Comparison of ENCODE assay signal across 1 cellular context in the genomic region with DNA sequence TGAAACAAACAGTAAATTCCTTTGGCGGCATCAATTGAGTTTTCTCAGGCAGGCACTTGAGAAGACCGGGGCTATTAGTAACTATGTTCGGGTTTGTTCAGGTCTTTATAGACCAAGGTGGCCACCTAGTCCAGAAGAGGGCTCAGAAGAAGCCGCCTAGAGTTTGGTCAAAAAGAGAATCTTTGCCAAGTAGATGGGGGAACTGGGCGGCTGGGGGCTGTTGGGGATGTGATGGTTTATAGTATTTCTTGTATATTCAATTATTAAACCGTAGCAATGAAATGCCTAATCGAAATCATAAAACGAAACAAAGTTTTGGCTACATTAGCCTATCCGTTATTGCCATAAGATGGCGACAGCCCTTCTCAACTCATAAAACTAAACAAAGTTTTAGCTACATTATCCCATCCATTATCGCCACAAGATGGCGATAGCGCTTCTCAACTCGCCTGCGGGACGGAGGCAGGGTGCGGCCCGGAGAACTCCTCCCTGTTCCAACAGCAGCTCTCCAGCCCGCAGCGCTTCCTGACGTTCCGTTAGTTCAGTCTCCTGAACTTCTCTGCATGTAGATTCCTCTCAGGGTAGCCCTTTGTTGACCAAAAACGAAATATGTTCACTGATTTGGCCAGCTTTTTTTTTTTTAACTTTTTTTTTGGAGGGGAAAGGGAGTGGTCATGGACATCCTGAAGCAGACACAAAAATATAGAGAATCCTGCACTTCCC.
TF ChIP-seq lines count a peak whose summit lies in the region.

No MANE protein-coding gene starts in this region.

TF ChIP-seq in HepG2, 621 proteins besides CTCF, POLR2A, EP300 and RAD21 (continued from another document):
- TF ChIP-seq, protein P1, sequence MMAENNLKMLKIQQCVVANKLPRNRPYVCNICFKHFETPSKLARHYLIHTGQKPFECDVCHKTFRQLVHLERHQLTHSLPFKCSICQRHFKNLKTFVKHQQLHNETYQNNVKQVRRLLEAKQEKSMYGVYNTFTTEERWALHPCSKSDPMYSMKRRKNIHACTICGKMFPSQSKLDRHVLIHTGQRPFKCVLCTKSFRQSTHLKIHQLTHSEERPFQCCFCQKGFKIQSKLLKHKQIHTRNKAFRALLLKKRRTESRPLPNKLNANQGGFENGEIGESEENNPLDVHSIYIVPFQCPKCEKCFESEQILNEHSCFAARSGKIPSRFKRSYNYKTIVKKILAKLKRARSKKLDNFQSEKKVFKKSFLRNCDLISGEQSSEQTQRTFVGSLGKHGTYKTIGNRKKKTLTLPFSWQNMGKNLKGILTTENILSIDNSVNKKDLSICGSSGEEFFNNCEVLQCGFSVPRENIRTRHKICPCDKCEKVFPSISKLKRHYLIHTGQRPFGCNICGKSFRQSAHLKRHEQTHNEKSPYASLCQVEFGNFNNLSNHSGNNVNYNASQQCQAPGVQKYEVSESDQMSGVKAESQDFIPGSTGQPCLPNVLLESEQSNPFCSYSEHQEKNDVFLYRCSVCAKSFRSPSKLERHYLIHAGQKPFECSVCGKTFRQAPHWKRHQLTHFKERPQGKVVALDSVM (CRISPR knock-in tag; IDR thresholded peaks at IDR 0.05), result no peak
- peak; percentile 67; the same call in 1 of the 2 replicates for TF ChIP-seq ZNF264 (CRISPR knock-in tag; IDR thresholded peaks at IDR 0.05)
- no peak for TF ChIP-seq ZNF234 (CRISPR knock-in tag; conservative IDR thresholded peaks at IDR 0.05)
- TF ChIP-seq KAT8 (CRISPR knock-in tag; IDR thresholded peaks at IDR 0.05), result peak; percentile 86
- peak; percentile 76 for TF ChIP-seq YY1 (IDR thresholded peaks at IDR 0.05; ENCODE audit: insufficient read depth, insufficient replicate concordance, low read depth, low read length)
- TF ChIP-seq ZFX (CRISPR knock-in tag; IDR thresholded peaks at IDR 0.05; ENCODE audit: low read depth), result peak; percentile 51; the same call in 1 of the 2 replicates
- TF ChIP-seq SKI (IDR thresholded peaks at IDR 0.05; ENCODE audit: partially characterized antibody), result no peak
- peak; percentile 16; the same call in 1 of the 2 replicates for TF ChIP-seq FOXO1 (CRISPR knock-in tag; IDR thresholded peaks at IDR 0.05)
- 0 out of 2 replicates have a peak, but pooled peaks have one; percentile 70 for TF ChIP-seq TOE1 (CRISPR knock-in tag; IDR thresholded peaks at IDR 0.05)
- TF ChIP-seq MYNN (CRISPR knock-in tag; IDR thresholded peaks at IDR 0.05; ENCODE audit: low read depth), result no peak
- TF ChIP-seq ZNF251 (CRISPR knock-in tag; IDR thresholded peaks at IDR 0.05), result no peak
- TF ChIP-seq, protein P2, sequence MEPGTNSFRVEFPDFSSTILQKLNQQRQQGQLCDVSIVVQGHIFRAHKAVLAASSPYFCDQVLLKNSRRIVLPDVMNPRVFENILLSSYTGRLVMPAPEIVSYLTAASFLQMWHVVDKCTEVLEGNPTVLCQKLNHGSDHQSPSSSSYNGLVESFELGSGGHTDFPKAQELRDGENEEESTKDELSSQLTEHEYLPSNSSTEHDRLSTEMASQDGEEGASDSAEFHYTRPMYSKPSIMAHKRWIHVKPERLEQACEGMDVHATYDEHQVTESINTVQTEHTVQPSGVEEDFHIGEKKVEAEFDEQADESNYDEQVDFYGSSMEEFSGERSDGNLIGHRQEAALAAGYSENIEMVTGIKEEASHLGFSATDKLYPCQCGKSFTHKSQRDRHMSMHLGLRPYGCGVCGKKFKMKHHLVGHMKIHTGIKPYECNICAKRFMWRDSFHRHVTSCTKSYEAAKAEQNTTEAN (CRISPR knock-in tag; conservative IDR thresholded peaks at IDR 0.05), result 0 out of 2 replicates have a peak, but pooled peaks have one; percentile 37
- TF ChIP-seq BRD4 (CRISPR knock-in tag; IDR thresholded peaks at IDR 0.05), result no peak
- TF ChIP-seq TMF1 (CRISPR knock-in tag; IDR thresholded peaks at IDR 0.05; ENCODE audit: low read depth), result no peak
- peak; percentile 38; the same call in 1 of the 2 replicates for TF ChIP-seq SP140L (CRISPR knock-in tag; IDR thresholded peaks at IDR 0.05; ENCODE audit: borderline replicate concordance)
- TF ChIP-seq, protein P3, sequence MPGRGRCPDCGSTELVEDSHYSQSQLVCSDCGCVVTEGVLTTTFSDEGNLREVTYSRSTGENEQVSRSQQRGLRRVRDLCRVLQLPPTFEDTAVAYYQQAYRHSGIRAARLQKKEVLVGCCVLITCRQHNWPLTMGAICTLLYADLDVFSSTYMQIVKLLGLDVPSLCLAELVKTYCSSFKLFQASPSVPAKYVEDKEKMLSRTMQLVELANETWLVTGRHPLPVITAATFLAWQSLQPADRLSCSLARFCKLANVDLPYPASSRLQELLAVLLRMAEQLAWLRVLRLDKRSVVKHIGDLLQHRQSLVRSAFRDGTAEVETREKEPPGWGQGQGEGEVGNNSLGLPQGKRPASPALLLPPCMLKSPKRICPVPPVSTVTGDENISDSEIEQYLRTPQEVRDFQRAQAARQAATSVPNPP (CRISPR knock-in tag; IDR thresholded peaks at IDR 0.05), result no peak
- no peak for TF ChIP-seq ATAD3A (CRISPR knock-in tag; IDR thresholded peaks at IDR 0.05)
- TF ChIP-seq, protein P4, sequence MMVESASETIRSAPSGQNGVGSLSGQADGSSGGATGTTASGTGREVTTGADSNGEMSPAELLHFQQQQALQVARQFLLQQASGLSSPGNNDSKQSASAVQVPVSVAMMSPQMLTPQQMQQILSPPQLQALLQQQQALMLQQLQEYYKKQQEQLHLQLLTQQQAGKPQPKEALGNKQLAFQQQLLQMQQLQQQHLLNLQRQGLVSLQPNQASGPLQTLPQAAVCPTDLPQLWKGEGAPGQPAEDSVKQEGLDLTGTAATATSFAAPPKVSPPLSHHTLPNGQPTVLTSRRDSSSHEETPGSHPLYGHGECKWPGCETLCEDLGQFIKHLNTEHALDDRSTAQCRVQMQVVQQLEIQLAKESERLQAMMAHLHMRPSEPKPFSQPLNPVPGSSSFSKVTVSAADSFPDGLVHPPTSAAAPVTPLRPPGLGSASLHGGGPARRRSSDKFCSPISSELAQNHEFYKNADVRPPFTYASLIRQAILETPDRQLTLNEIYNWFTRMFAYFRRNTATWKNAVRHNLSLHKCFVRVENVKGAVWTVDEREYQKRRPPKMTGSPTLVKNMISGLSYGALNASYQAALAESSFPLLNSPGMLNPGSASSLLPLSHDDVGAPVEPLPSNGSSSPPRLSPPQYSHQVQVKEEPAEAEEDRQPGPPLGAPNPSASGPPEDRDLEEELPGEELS (CRISPR knock-in tag; IDR thresholded peaks at IDR 0.05), result no peak
- no peak for TF ChIP-seq HNRNPH1 (optimal IDR thresholded peaks at IDR 0.05; ENCODE audit: low read depth, low read length)
- no peak for TF ChIP-seq ZNF629 (CRISPR knock-in tag; conservative IDR thresholded peaks at IDR 0.05)
- TF ChIP-seq ZNF24 (IDR thresholded peaks at IDR 0.05), result no peak
- TF ChIP-seq BORCS8-MEF2B (CRISPR knock-in tag; IDR thresholded peaks at IDR 0.05), result no peak
- peak; percentile 50; the same call in 1 of the 2 replicates for TF ChIP-seq KMT2B (CRISPR knock-in tag; IDR thresholded peaks at IDR 0.05)
- peak; percentile 57; the same call in 1 of the 2 replicates for TF ChIP-seq RCOR2 (CRISPR knock-in tag; IDR thresholded peaks at IDR 0.05)
- TF ChIP-seq, protein P5, sequence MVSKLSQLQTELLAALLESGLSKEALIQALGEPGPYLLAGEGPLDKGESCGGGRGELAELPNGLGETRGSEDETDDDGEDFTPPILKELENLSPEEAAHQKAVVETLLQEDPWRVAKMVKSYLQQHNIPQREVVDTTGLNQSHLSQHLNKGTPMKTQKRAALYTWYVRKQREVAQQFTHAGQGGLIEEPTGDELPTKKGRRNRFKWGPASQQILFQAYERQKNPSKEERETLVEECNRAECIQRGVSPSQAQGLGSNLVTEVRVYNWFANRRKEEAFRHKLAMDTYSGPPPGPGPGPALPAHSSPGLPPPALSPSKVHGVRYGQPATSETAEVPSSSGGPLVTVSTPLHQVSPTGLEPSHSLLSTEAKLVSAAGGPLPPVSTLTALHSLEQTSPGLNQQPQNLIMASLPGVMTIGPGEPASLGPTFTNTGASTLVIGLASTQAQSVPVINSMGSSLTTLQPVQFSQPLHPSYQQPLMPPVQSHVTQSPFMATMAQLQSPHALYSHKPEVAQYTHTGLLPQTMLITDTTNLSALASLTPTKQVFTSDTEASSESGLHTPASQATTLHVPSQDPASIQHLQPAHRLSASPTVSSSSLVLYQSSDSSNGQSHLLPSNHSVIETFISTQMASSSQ (IDR thresholded peaks at IDR 0.05; ENCODE audit: low read depth), result no peak
- TF ChIP-seq, protein P5 (CRISPR knock-in tag; IDR thresholded peaks at IDR 0.05; ENCODE audit: borderline replicate concordance), result no peak
- TF ChIP-seq WIZ (CRISPR knock-in tag; IDR thresholded peaks at IDR 0.05), result no peak
- TF ChIP-seq SMAD3 (CRISPR knock-in tag; IDR thresholded peaks at IDR 0.05), result peak; percentile 77; the same call in 1 of the 2 replicates
- TF ChIP-seq ZNF326 (CRISPR knock-in tag; IDR thresholded peaks at IDR 0.05; ENCODE audit: borderline replicate concordance), result no peak
